Comparison of ENCODE assay signal across 8 cellular contexts in the genomic region with DNA sequence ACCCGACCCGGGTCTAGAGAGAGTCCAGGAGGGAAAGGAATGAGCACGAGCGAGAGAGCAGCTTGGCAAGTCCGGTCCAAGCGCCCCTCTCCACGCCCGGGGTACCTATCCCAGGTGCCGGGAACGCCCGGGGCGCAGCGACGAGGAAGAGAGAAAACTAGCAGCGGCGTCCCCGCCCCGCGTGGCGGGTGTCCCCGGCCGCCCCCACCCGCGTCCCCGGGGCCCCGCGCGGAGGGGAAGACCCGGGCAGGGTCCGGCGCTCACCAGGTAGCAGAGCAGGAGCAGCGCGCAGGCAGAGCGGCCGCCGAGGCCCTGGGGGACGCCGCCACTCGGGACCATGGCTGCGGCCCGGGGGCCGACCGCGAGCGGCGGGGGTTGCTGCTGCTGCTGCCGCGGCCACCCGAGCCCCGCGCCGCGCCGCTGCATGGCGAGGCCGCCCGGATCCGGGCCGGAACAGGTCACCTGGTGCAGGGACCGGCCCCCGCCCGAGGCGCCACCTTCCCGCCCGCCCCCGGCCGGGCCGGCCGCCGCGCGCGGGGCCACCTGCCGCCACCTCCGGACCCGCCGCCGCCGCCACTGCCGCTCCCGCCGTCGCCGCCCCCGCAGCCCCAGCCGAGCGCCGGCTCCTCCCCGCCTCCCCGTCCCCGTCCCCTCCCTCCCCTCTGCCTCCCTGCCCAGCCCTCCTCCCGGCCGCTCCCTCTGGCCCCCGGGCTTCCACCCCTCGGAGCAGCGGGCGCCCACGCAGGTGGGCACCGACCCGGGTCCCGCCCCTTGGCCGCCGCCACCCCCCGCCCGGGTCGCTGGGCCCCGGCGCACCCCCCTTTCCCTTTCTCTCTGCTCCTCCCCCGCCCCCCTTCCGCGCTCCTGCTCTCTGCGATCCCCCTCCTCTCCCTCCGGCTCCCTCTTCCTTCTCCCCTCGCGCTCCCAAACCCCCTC. TPM values are rescaled to one million over a fixed set of nuclear protein-coding genes. Genes with fewer than 3 reads are reported as not detected.
DNase-seq lines count a peak whose midpoint lies in the region; ATAC-seq and TF ChIP-seq lines count a peak whose summit lies in the region.

A gene (minus strand): TSS at position 578 of the 936 bp plus-strand sequence. CDS start 152 bp downstream, at position 426.

- intact Hi-C loops in natural killer cell (cut with micrococcal nuclease), result loop anchor here (2.0 kb wide), 1 partner anchor 50 kb away; no protein-coding TSS in a partner anchor

- H3K4me3 ChIP-seq in thoracic aorta, result peak within 1 kb of the TSS; percentile 77

- H3K27ac Mint-ChIP-seq in natural killer cell, result peak within 1 kb of the TSS; percentile 77 to 94

- H3K36me3 ChIP-seq in thoracic aorta, result no peaks in the 10 kb centered on the region

- no peaks in the 10 kb centered on the region for H3K9me3 ChIP-seq in thoracic aorta

- TF ChIP-seq CTCF in natural killer cell (IDR thresholded peaks at IDR 0.05), result no peak
- TF ChIP-seq CTCF in thoracic aorta (IDR thresholded peaks at IDR 0.05), result no peak

- H3K36me3 Mint-ChIP-seq in natural killer cell, result no peaks in the 10 kb centered on the region

- H3K4me1 Mint-ChIP-seq in natural killer cell, result peaks cover 38 to 50% of the 10 kb centered on the region in 2 donors

- H3K27ac ChIP-seq in epithelial cell of prostate (peak within 1 kb of the TSS; percentile 66), thoracic aorta (no peak within 1 kb of the TSS)

- DNase-seq in Caki2 (ENCODE audit: low read depth), result no peak
- DNase-seq in NCI-H1436 (lab: John Stamatoyannopoulos, UW), result peak; percentile 76
- peak; percentile 42 for DNase-seq in activated T-cell treated with anti-CD3 and anti-CD28 coated beads for 4 hours
- no peak for DNase-seq in epithelial cell of prostate (ENCODE audit: low read depth, low spot score)
- peak; percentile 41 for DNase-seq in natural killer cell
- no peak for DNase-seq in thoracic aorta (ENCODE audit: low spot score)
- DNase-seq in NCI-H1048 (lab: John Stamatoyannopoulos, UW), result no peak

- H3K9me3 Mint-ChIP-seq in natural killer cell, result no peaks in the 10 kb centered on the region

- ATAC-seq in GM21576 (IDR thresholded peaks at IDR 0.05; ENCODE audit: unreplicated experiment) (peak; percentile 41), natural killer cell (peak; percentile 49 to 71 (median 66)), thoracic aorta (ENCODE audit: insufficient number of reproducible peaks, low FRiP score, low read depth) (no peak)

- in situ Hi-C loops in Caki2 (cut with HindIII; ENCODE audit: low pct_unique_long_range_greater_than_20kb, low sequenced_read_pairs), result no loop called here

- peaks cover 7 to 14% of the 10 kb centered on the region in 2 donors for H3K4me1 ChIP-seq in thoracic aorta (ENCODE audit: control insufficient read depth in 1 of 2, low read depth in 2 of 2)

- H3K27me3 ChIP-seq in thoracic aorta (replicated peaks; ENCODE audit: insufficient read depth), result no peaks in the 10 kb centered on the region

- H3K27me3 Mint-ChIP-seq in natural killer cell (ENCODE audit: low read depth in 2 of 2), result no peaks in the 10 kb centered on the region

- peak within 1 kb of the TSS; percentile 97 for H3K4me3 Mint-ChIP-seq in natural killer cell

RNA-seq across cellular contexts. Expression of the gene that starts here (rescaled TPM):
- total RNA-seq in Caki2 (2014; rRNA removed; shearing (Covaris generic); ENCODE audit: low replicate concordance), result 124 and 161 TPM in 2 replicates
- total RNA-seq in natural killer cell, result 10 to 100 TPM; 45.4 to 61.0 (median 45.7) TPM
- 10 to 100 TPM in 1 of 2 donors, 1 to 10 TPM in 1; 9.9 to 34.8 TPM for total RNA-seq in thoracic aorta

Comparison
In these comparisons a context has a peak if more than half of its experiments do, and no peak if none do; other contexts are left out.
1. DNase-seq: peak in NCI-H1436 (single experiment), activated T-cell treated with anti-CD3 and anti-CD28 coated beads for 4 hours (single experiment) and natural killer cell (single experiment); none in Caki2 (single experiment), epithelial cell of prostate (single experiment), thoracic aorta (single experiment) and NCI-H1048 (single experiment).